20 cellular contexts compared by ENCODE assay signal in genomic region chr10:60527676-60528075, GRCh38.
"Had no signal": no experiment of that assay in that cellular context is flagged by ENCODE, and none has a peak within 500 bp of the region (broad histone marks: within the 10 kb centered on the region; RNA-seq: fewer than 3 reads in every experiment).

No MANE protein-coding gene starts in this region.

- ATAC-seq: Right ventricle myocardium inferior had no signal

- H3K4me3 ChIP-seq: MG63, PC-9, Peyer's patch, SJCRH30 had no signal

- H3K9me3 ChIP-seq: MG63, Peyer's patch, SJCRH30 had no signal

- DNase-seq: Karpas-422, KBM-7, MG63, NCI-H1092, NCI-H1105 treated with DMSO at 0.1 percent for 48 hours, NCI-H1417 treated with DMSO at 0.1 percent for 48 hours, NCI-H146, NCI-H1694 treated with DMSO at 0.1 percent for 48 hours, NCI-H1930, NCI-H2081, NCI-H2107, NCI-H2227 treated with DMSO at 0.1 percent for 48 hours, NCI-H524, NCI-H526 treated with DMSO at 0.1 percent for 48 hours, NCI-H774, PC-9, Peyer's patch, SHP77 treated with DMSO at 0.1 percent for 48 hours, SJCRH30 had no signal

- H3K36me3 ChIP-seq: MG63, Peyer's patch, SJCRH30 had no signal

- H3K27ac ChIP-seq: PC-9, Peyer's patch, SJCRH30 had no signal

- H3K27me3 ChIP-seq: MG63, Peyer's patch, SJCRH30 had no signal

- H3K4me2 ChIP-seq: PC-9 had no signal
